ENCODE assay signal across 8 cellular contexts in genomic region chr1:93878501-93878888, GRCh38. TPM values are rescaled to one million over a fixed set of nuclear protein-coding genes. Genes with fewer than 3 reads are reported as not detected.
DNase-seq lines count a peak whose midpoint lies in the region; ATAC-seq lines count a peak whose summit lies in the region.

No MANE protein-coding gene starts in this region.

- ATAC-seq in GM21528 (IDR thresholded peaks at IDR 0.05; ENCODE audit: low FRiP score, unreplicated experiment), result peak; percentile 60

- H3K9me3 Mint-ChIP-seq in IgD-negative memory B cell, result no peaks in the 10 kb centered on the region
- H3K9me3 Mint-ChIP-seq in activated CD4-positive, alpha-beta T cell treated with anti-CD3 and anti-CD28 coated beads, Interleukin-2, amount 10 ng/mL, durations not matched to agents 24 days and 14 days, result no peaks in the 10 kb centered on the region
- H3K9me3 Mint-ChIP-seq in dendritic cell treated with granulocyte-macrophage colony-stimulating factor and Interleukin-4, amounts not matched to agents 40 ng/mL and 50 ng/mL, for 4 days, result no peaks in the 10 kb centered on the region

- intact Hi-C loops in activated CD4-positive, alpha-beta T cell treated with anti-CD3 and anti-CD28 coated beads, Interleukin-2, amount 10 ng/mL, durations not matched to agents 24 days and 14 days (cut with micrococcal nuclease), result loop anchor here (10.0 kb wide), 2 partner anchors 534 to 694 kb away; partner anchors contain the start of genes CCDC18, DR1 and TMED5
- intact Hi-C loops in dendritic cell treated with granulocyte-macrophage colony-stimulating factor and Interleukin-4, amounts not matched to agents 40 ng/mL and 50 ng/mL, for 4 days (cut with micrococcal nuclease), result loop anchor here (2.0 kb wide), 1 partner anchor 30 kb away; the partner anchor contains the start of gene GCLM

- peaks cover 30 to 45% (median 39%) of the 10 kb centered on the region in 3 donors for H3K4me1 Mint-ChIP-seq in IgD-negative memory B cell
- H3K4me1 Mint-ChIP-seq in activated CD4-positive, alpha-beta T cell treated with anti-CD3 and anti-CD28 coated beads, Interleukin-2, amount 10 ng/mL, durations not matched to agents 24 days and 14 days, result peaks cover 35% of the 10 kb centered on the region
- peaks cover 43% of the 10 kb centered on the region for H3K4me1 Mint-ChIP-seq in dendritic cell treated with granulocyte-macrophage colony-stimulating factor and Interleukin-4, amounts not matched to agents 40 ng/mL and 50 ng/mL, for 4 days (ENCODE audit: low read depth)

- H3K4me3 Mint-ChIP-seq in IgD-negative memory B cell, result peak overlapping the region; percentile 95 to 100 (median 98)
- peak overlapping the region; percentile 93 for H3K4me3 Mint-ChIP-seq in activated CD4-positive, alpha-beta T cell treated with anti-CD3 and anti-CD28 coated beads, Interleukin-2, amount 10 ng/mL, durations not matched to agents 24 days and 14 days
- peak overlapping the region; percentile 88 for H3K4me3 Mint-ChIP-seq in dendritic cell treated with granulocyte-macrophage colony-stimulating factor and Interleukin-4, amounts not matched to agents 40 ng/mL and 50 ng/mL, for 4 days

- H3K27me3 Mint-ChIP-seq in IgD-negative memory B cell, result no peaks in the 10 kb centered on the region
- no peaks in the 10 kb centered on the region for H3K27me3 Mint-ChIP-seq in activated CD4-positive, alpha-beta T cell treated with anti-CD3 and anti-CD28 coated beads, Interleukin-2, amount 10 ng/mL, durations not matched to agents 24 days and 14 days
- no peaks in the 10 kb centered on the region for H3K27me3 Mint-ChIP-seq in dendritic cell treated with granulocyte-macrophage colony-stimulating factor and Interleukin-4, amounts not matched to agents 40 ng/mL and 50 ng/mL, for 4 days

- peak; percentile 13 for DNase-seq in DMS79 (lab: John Stamatoyannopoulos, UW)
- DNase-seq in activated CD4-positive, alpha-beta T cell treated with anti-CD3 and anti-CD28 coated beads, Interleukin-2, amount 10 ng/mL, durations not matched to agents 24 days and 14 days, result peak; percentile 85
- peak; percentile 34 for DNase-seq in medulla oblongata (ENCODE audit: extremely low spot score)
- peak; percentile 47 to 59 for DNase-seq in stimulated activated CD8-positive, alpha-beta memory T cell treated with anti-CD3 and anti-CD28 coated beads, Interleukin-15, amount 100 ng/mL, for 4 hours (ENCODE audit: low read depth in 2 of 2)
- no peak for DNase-seq in mesenteric fat pad (ENCODE audit: low spot score)

- peak overlapping the region; percentile 93 to 99 (median 99) for H3K27ac Mint-ChIP-seq in IgD-negative memory B cell
- H3K27ac Mint-ChIP-seq in activated CD4-positive, alpha-beta T cell treated with anti-CD3 and anti-CD28 coated beads, Interleukin-2, amount 10 ng/mL, durations not matched to agents 24 days and 14 days, result peak overlapping the region; percentile 97
- H3K27ac Mint-ChIP-seq in dendritic cell treated with granulocyte-macrophage colony-stimulating factor and Interleukin-4, amounts not matched to agents 40 ng/mL and 50 ng/mL, for 4 days, result peak overlapping the region; percentile 95

- H3K36me3 Mint-ChIP-seq in IgD-negative memory B cell, result peaks cover 6% of the 10 kb centered on the region
- peaks cover 43% of the 10 kb centered on the region for H3K36me3 Mint-ChIP-seq in activated CD4-positive, alpha-beta T cell treated with anti-CD3 and anti-CD28 coated beads, Interleukin-2, amount 10 ng/mL, durations not matched to agents 24 days and 14 days (ENCODE audit: low read depth)
- peaks cover 61% of the 10 kb centered on the region for H3K36me3 Mint-ChIP-seq in dendritic cell treated with granulocyte-macrophage colony-stimulating factor and Interleukin-4, amounts not matched to agents 40 ng/mL and 50 ng/mL, for 4 days (ENCODE audit: low read depth)

RNA-seq across cellular contexts. Expression of gene DNTTIP2, which starts 0.5 kb away (rescaled TPM):
- polyA plus RNA-seq in IgD-negative memory B cell, result 76.5 TPM
- total RNA-seq in activated CD4-positive, alpha-beta T cell treated with anti-CD3 and anti-CD28 coated beads, Interleukin-2, amount 10 ng/mL, durations not matched to agents 24 days and 14 days, result 85.4 and 89.9 TPM in 2 replicates
- 58.3 TPM for total RNA-seq in mesenteric fat pad

RNA-seq across cellular contexts. Expression of gene GCLM, which starts 30.7 kb away (rescaled TPM):
- 9.9 TPM for polyA plus RNA-seq in IgD-negative memory B cell
- 20.9 and 22.4 TPM in 2 replicates for total RNA-seq in activated CD4-positive, alpha-beta T cell treated with anti-CD3 and anti-CD28 coated beads, Interleukin-2, amount 10 ng/mL, durations not matched to agents 24 days and 14 days
- 81.9 TPM for total RNA-seq in mesenteric fat pad
